ENCODE assay signal across 22 cellular contexts in genomic region chr1:93773049-93773838, GRCh38.
DNase-seq lines count a peak whose midpoint lies in the region; ATAC-seq, FAIRE-seq and TF ChIP-seq lines count a peak whose summit lies in the region.
"Had no signal": no experiment of that assay in that cellular context is flagged by ENCODE, and none has a peak within 500 bp of the region (broad histone marks: within the 10 kb centered on the region; RNA-seq: fewer than 3 reads in every experiment).

No MANE protein-coding gene starts in this region.

- H3K36me3 ChIP-seq in PC-3 (ENCODE audit: low read depth, low read length) (no peaks in the 10 kb centered on the region), RWPE2 (ENCODE audit: low read depth) (peaks cover 67% of the 10 kb centered on the region), keratinocyte (ENCODE audit: control insufficient read depth in 2 of 2, extremely low read depth in 1 of 2, insufficient read depth in 2 of 2, low read length in 2 of 2) (no peaks in the 10 kb centered on the region)
- H3K36me3 ChIP-seq: BLaER1, SJSA1 had no signal

- FAIRE-seq in keratinocyte (lab: Jason Lieb, UNC) (no peak), D721Med (lab: Jason Lieb, UNC) (no peak)
- FAIRE-seq: G401.6, GM12892, GM18507, GM19239, H1 had no signal

- peaks cover 31% of the 10 kb centered on the region for H3K4me1 Mint-ChIP-seq in osteocyte (ENCODE audit: unreplicated experiment)
- H3K4me1 Mint-ChIP-seq: IgD-negative memory B cell had no signal

- CTCF ChIA-PET in PC-3 (lab: Charles Lee) = no interaction called here

- no peaks in the 10 kb centered on the region for H3F3A ChIP-seq in PC-3 (ENCODE audit: low read length, unreplicated experiment)

- no peak overlapping the region for H3K4me3 Mint-ChIP-seq in osteocyte (ENCODE audit: unreplicated experiment)
- H3K4me3 Mint-ChIP-seq: CD4-positive, alpha-beta T cell had no signal

- TF ChIP-seq CTCF in PC-3 (conservative IDR thresholded peaks at IDR 0.05; ENCODE audit: low read depth, low read length) (no peak), RWPE2 (IDR thresholded peaks at IDR 0.05; ENCODE audit: poor library complexity, severe bottlenecking) (no peak), keratinocyte (optimal IDR thresholded peaks at IDR 0.05 in 1 of 3, IDR thresholded peaks at IDR 0.05 in 1 of 3, conservative IDR thresholded peaks at IDR 0.05 in 1 of 3; ENCODE audit: extremely low read depth in 1 of 3, insufficient read depth in 2 of 3, low read length in 3 of 3) (no peak), osteocyte (IDR thresholded peaks at IDR 0.05) (no peak), D721Med (IDR thresholded peaks at IDR 0.05; ENCODE audit: insufficient read depth, missing control alignments) (no peak)

- DNase-seq in PC-3 (no peak), RWPE2 (ENCODE audit: low spot score) (no peak), keratinocyte (ENCODE audit: low read depth, low spot score) (no peak), osteocyte (ENCODE audit: extremely low spot score, unreplicated experiment) (peak; percentile 4), NCI-H1105 (lab: John Stamatoyannopoulos, UW) (no peak), D721Med (ENCODE audit: insufficient read length, low spot score) (no peak), NCI-H128 (lab: John Stamatoyannopoulos, UW; ENCODE audit: unreplicated experiment) (no peak)
- DNase-seq: CD4-positive, alpha-beta T cell; COR-L47; DMS 273 treated with DMSO at 0.1 percent for 48 hours; NCI-H1417 treated with DMSO at 0.1 percent for 48 hours; NCI-H187; NCI-H69 had no signal

- no peaks in the 10 kb centered on the region for H3K9me3 Mint-ChIP-seq in osteocyte (ENCODE audit: unreplicated experiment)
- H3K9me3 Mint-ChIP-seq: CD4-positive, alpha-beta T cell; IgD-negative memory B cell had no signal

- dilution Hi-C loops in keratinocyte (cut with MboI; ENCODE audit: extremely low pct_ligation_motif_present, low sequenced_read_pairs) = no loop called here

- H3K9me2 ChIP-seq in PC-3 (replicated peaks; ENCODE audit: low read length) = no peaks in the 10 kb centered on the region

- H3K27ac ChIP-seq in PC-3 (ENCODE audit: low read length) = peak overlapping the region; percentile 79
- peak overlapping the region; percentile 100 for H3K27ac ChIP-seq in RWPE2 (ENCODE audit: poor library complexity, severe bottlenecking)
- H3K27ac ChIP-seq in keratinocyte (ENCODE audit: control insufficient read depth, insufficient read depth, low read length) = no peak overlapping the region
- H3K27ac ChIP-seq: BLaER1, SJSA1 had no signal

- POLR2A ChIA-PET in PC-3 (lab: Charles Lee; ENCODE audit: unreplicated experiment) = interaction anchor here (0.6 kb wide), 1 partner anchor 71 kb away, joined by 5 read pairs; no protein-coding TSS in a partner anchor

- ATAC-seq in PC-3 (no peak), RWPE2 (ENCODE audit: low read depth) (no peak)
- ATAC-seq: Panc1 had no signal

- H3K27ac Mint-ChIP-seq in osteocyte (ENCODE audit: unreplicated experiment) = no peak overlapping the region
- H3K27ac Mint-ChIP-seq: CD4-positive, alpha-beta T cell; IgD-negative memory B cell had no signal

- H3K9me3 ChIP-seq in PC-3 (ENCODE audit: low read length) (no peaks in the 10 kb centered on the region), RWPE2 (ENCODE audit: severe bottlenecking) (no peaks in the 10 kb centered on the region), keratinocyte (ENCODE audit: control insufficient read depth, low read depth, low read length) (no peaks in the 10 kb centered on the region)
- H3K9me3 ChIP-seq: BLaER1, SJSA1 had no signal

- H3K4me1 ChIP-seq in PC-3 (ENCODE audit: insufficient read depth, low read length) (peaks cover 25% of the 10 kb centered on the region), RWPE2 (ENCODE audit: insufficient read depth, poor library complexity, severe bottlenecking) (peaks cover 70% of the 10 kb centered on the region), keratinocyte (ENCODE audit: control insufficient read depth, extremely low read depth, insufficient read depth, low read length) (peaks cover 45% of the 10 kb centered on the region)

- H3K4me3 ChIP-seq in PC-3 (ENCODE audit: low read length) (peak overlapping the region; percentile 49), RWPE2 (ENCODE audit: severe bottlenecking) (peak overlapping the region; percentile 42), keratinocyte (ENCODE audit: control insufficient read depth in 2 of 3, extremely low read depth in 1 of 3, insufficient read depth in 2 of 3, low read depth in 1 of 3, low read length in 3 of 3) (peak overlapping the region in 1 of 3 experiments; percentile 41)
- H3K4me3 ChIP-seq: BLaER1, SJSA1 had no signal

- no peaks in the 10 kb centered on the region for H3K36me3 Mint-ChIP-seq in osteocyte (ENCODE audit: unreplicated experiment)
- H3K36me3 Mint-ChIP-seq: IgD-negative memory B cell had no signal

- H3K4me2 ChIP-seq in PC-3 (ENCODE audit: low read length) (peak overlapping the region; percentile 67), keratinocyte (ENCODE audit: control insufficient read depth, extremely low read depth, insufficient read depth, low read depth, low read length) (peak overlapping the region; percentile 67)
- H3K4me2 ChIP-seq: BLaER1 had no signal

- BruUV-seq in PC-3 (replicated peaks; lab: Mats Ljungman, UMichigan) = no TSS peak

- no peaks in the 10 kb centered on the region for H4K20me1 ChIP-seq in PC-3 (ENCODE audit: low read length)
- H4K20me1 ChIP-seq in keratinocyte (ENCODE audit: control insufficient read depth, extremely low read depth, insufficient read depth, low read length) = no peaks in the 10 kb centered on the region
- H4K20me1 ChIP-seq: BLaER1 had no signal

- no peaks in the 10 kb centered on the region for H3K27me3 Mint-ChIP-seq in osteocyte (ENCODE audit: unreplicated experiment)
- H3K27me3 Mint-ChIP-seq: CD4-positive, alpha-beta T cell; IgD-negative memory B cell had no signal

- peaks cover 84% of the 10 kb centered on the region for H3K79me2 ChIP-seq in PC-3 (ENCODE audit: low read length)
- peaks cover 3% of the 10 kb centered on the region for H3K79me2 ChIP-seq in keratinocyte (ENCODE audit: control insufficient read depth, insufficient read depth, low read length)

- H2AFZ ChIP-seq in PC-3 (ENCODE audit: low read length) = no peak overlapping the region
- H2AFZ ChIP-seq in keratinocyte (ENCODE audit: control insufficient read depth, low read length) = no peak overlapping the region

- intact Hi-C loops in PC-3 (cut with micrococcal nuclease) = no loop called here

- no peaks in the 10 kb centered on the region for H3K27me3 ChIP-seq in PC-3 (ENCODE audit: low read length)
- H3K27me3 ChIP-seq in RWPE2 (ENCODE audit: insufficient read depth, poor library complexity, severe bottlenecking) = no peaks in the 10 kb centered on the region
- no peaks in the 10 kb centered on the region for H3K27me3 ChIP-seq in keratinocyte (ENCODE audit: control insufficient read depth, extremely low read depth, insufficient read depth, low read length)
- H3K27me3 ChIP-seq: BLaER1, SJSA1 had no signal

- H3K9ac ChIP-seq in PC-3 (ENCODE audit: low read length) (peak overlapping the region; percentile 78), keratinocyte (ENCODE audit: control insufficient read depth, extremely low read depth, insufficient read depth, low read length) (no peak overlapping the region)
- H3K9ac ChIP-seq: BLaER1 had no signal

- H3K9me1 ChIP-seq in keratinocyte (ENCODE audit: control insufficient read depth, extremely low read depth, insufficient read depth, low read length) = no peaks in the 10 kb centered on the region
